Comparison of ENCODE assay signal across 10 cellular contexts in the genomic region with DNA sequence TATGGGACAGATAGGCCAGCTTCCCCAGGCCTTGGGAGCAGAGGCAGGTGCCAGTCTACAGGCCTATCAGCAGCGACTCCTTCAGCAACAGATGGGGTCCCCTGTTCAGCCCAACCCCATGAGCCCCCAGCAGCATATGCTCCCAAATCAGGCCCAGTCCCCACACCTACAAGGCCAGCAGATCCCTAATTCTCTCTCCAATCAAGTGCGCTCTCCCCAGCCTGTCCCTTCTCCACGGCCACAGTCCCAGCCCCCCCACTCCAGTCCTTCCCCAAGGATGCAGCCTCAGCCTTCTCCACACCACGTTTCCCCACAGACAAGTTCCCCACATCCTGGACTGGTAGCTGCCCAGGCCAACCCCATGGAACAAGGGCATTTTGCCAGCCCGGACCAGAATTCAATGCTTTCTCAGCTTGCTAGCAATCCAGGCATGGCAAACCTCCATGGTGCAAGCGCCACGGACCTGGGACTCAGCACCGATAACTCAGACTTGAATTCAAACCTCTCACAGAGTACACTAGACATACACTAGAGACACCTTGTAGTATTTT. TPM values are rescaled to one million over a fixed set of nuclear protein-coding genes. Genes with fewer than 3 reads are reported as not detected.
A peak's percentile ranks its signal among the peaks of the same experiment; 100 is the strongest.
DNase-seq lines count a peak whose midpoint lies in the region; ATAC-seq and TF ChIP-seq lines count a peak whose summit lies in the region.
"Had no signal": no experiment of that assay in that cellular context is flagged by ENCODE, and none has a peak within 500 bp of the region (broad histone marks: within the 10 kb centered on the region; RNA-seq: fewer than 3 reads in every experiment).

No MANE protein-coding gene starts in this region.

- DNase-seq in activated naive CD8-positive, alpha-beta T cell treated with anti-CD3 and anti-CD28 coated beads, Interleukin-2, amount 10 ng/mL, durations not matched to agents 7 days and 5 days = no peak
- peak; percentile 78 for DNase-seq in left ventricle myocardium superior
- no peak for DNase-seq in activated CD4-positive, CD25-positive, alpha-beta regulatory T cell (lab: John Stamatoyannopoulos, UW)
- no peak for DNase-seq in ureter (ENCODE audit: low spot score)
- DNase-seq: DMS79, NCI-H1048, NCI-H526 treated with DMSO at 0.1 percent for 48 hours had no signal

- no peak overlapping the region for H3K4me3 ChIP-seq in HEK293 (ENCODE audit: low read depth, low read length)
- no peak overlapping the region for H3K4me3 ChIP-seq in skeletal muscle tissue (ENCODE audit: low read length in 3 of 3)

- H3K4me3 Mint-ChIP-seq in activated naive CD8-positive, alpha-beta T cell treated with anti-CD3 and anti-CD28 coated beads, Interleukin-2, amount 10 ng/mL, durations not matched to agents 7 days and 5 days = no peak overlapping the region

- H3K4me1 Mint-ChIP-seq in activated naive CD8-positive, alpha-beta T cell treated with anti-CD3 and anti-CD28 coated beads, Interleukin-2, amount 10 ng/mL, durations not matched to agents 7 days and 5 days = peaks cover 19% of the 10 kb centered on the region

- H3K36me3 Mint-ChIP-seq in activated naive CD8-positive, alpha-beta T cell treated with anti-CD3 and anti-CD28 coated beads, Interleukin-2, amount 10 ng/mL, durations not matched to agents 7 days and 5 days = peaks cover 44% of the 10 kb centered on the region

- H3K9me3 Mint-ChIP-seq in activated naive CD8-positive, alpha-beta T cell treated with anti-CD3 and anti-CD28 coated beads, Interleukin-2, amount 10 ng/mL, durations not matched to agents 7 days and 5 days = no peaks in the 10 kb centered on the region

- H3K27me3 Mint-ChIP-seq in activated naive CD8-positive, alpha-beta T cell treated with anti-CD3 and anti-CD28 coated beads, Interleukin-2, amount 10 ng/mL, durations not matched to agents 7 days and 5 days = no peaks in the 10 kb centered on the region

- H3K36me3 ChIP-seq in HEK293 (ENCODE audit: control insufficient read depth in 2 of 2, insufficient read depth in 1 of 2, low read length in 2 of 2) (peaks cover 60 to 68% of the 10 kb centered on the region in 2 experiments), skeletal muscle tissue (ENCODE audit: control insufficient read depth in 3 of 3, insufficient read depth in 3 of 3, low read length in 3 of 3) (peaks cover 42 to 54% (median 53%) of the 10 kb centered on the region in 3 donors)

- H3K27ac ChIP-seq in HEK293 (ENCODE audit: extremely low read depth, low read depth, low read length) = no peak overlapping the region
- no peak overlapping the region for H3K27ac ChIP-seq in skeletal muscle tissue (ENCODE audit: low read depth, low read length)

- no peaks in the 10 kb centered on the region for H3K9me3 ChIP-seq in HEK293 (ENCODE audit: control insufficient read depth, insufficient read depth, low read depth, low read length)
- H3K9me3 ChIP-seq in skeletal muscle tissue (ENCODE audit: control insufficient read depth in 3 of 3, low read length in 3 of 3) = no peaks in the 10 kb centered on the region

- TF ChIP-seq CTCF in HEK293 (tag by site-specific recombination; IDR thresholded peaks at IDR 0.05) = no peak

- intact Hi-C loops in left ventricle myocardium superior (cut with micrococcal nuclease) = no loop called here

- peak overlapping the region in 2 of 3 donors; percentile 10 to 40 for H3K9ac ChIP-seq in skeletal muscle tissue (ENCODE audit: low read depth in 1 of 3, low read length in 3 of 3)

- no peaks in the 10 kb centered on the region for H3K27me3 ChIP-seq in skeletal muscle tissue (ENCODE audit: control insufficient read depth in 3 of 3, insufficient read depth in 3 of 3, low read length in 3 of 3)

- peaks cover 6% of the 10 kb centered on the region; the same call in 1 of the 2 replicates for H3K4me1 ChIP-seq in HEK293 (ENCODE audit: control insufficient read depth, insufficient read depth, low read length)
- peaks cover 27 to 38% (median 34%) of the 10 kb centered on the region in 3 donors for H3K4me1 ChIP-seq in skeletal muscle tissue (ENCODE audit: control insufficient read depth in 3 of 3, insufficient read depth in 3 of 3, low read length in 3 of 3)

- POLR2A ChIA-PET in HEK293 (lab: Yijun Ruan, JAX) = no interaction called here
- POLR2A ChIA-PET in activated naive CD8-positive, alpha-beta T cell treated with anti-CD3 and anti-CD28 coated beads, Interleukin-2, amount 10 ng/mL, durations not matched to agents 7 days and 5 days (lab: Charles Lee) = no interaction called here

- ATAC-seq in activated naive CD8-positive, alpha-beta T cell treated with anti-CD3 and anti-CD28 coated beads, Interleukin-2, amount 10 ng/mL, durations not matched to agents 7 days and 5 days (ENCODE audit: low read depth) = no peak
- ATAC-seq in left ventricle myocardium superior (peak; percentile 74), GM21576 (IDR thresholded peaks at IDR 0.05; ENCODE audit: unreplicated experiment) (no peak)

- peak overlapping the region; percentile 71 for H3K27ac Mint-ChIP-seq in activated naive CD8-positive, alpha-beta T cell treated with anti-CD3 and anti-CD28 coated beads, Interleukin-2, amount 10 ng/mL, durations not matched to agents 7 days and 5 days

- CTCF ChIA-PET in HEK293 (lab: Yijun Ruan, JAX) = no interaction called here

TF ChIP-seq in HEK293, 187 proteins besides CTCF, POLR2A, EP300 and RAD21:
- TF ChIP-seq ZNF223 (tag by site-specific recombination; IDR thresholded peaks at IDR 0.05) = no peak
- TF ChIP-seq, protein P1, sequence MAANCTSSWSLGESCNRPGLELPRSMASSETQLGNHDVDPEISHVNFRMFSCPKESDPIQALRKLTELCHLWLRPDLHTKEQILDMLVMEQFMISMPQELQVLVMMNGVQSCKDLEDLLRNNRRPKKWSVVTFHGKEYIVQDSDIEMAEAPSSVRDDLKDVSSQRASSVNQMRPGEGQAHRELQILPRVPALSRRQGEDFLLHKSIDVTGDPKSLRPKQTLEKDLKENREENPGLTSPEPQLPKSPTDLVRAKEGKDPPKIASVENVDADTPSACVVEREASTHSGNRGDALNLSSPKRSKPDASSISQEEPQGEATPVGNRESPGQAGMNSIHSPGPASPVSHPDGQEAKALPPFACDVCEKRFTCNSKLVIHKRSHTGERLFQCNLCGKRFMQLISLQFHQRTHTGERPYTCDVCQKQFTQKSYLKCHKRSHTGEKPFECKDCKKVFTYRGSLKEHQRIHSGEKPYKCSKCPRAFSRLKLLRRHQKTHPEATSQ (tag by site-specific recombination; IDR thresholded peaks at IDR 0.05) = peak; percentile 61; the same call in 1 of the 2 replicates

RNA-seq across cellular contexts. Expression of gene L3MBTL2, which starts 26.6 kb away (rescaled TPM):
- total RNA-seq in activated naive CD8-positive, alpha-beta T cell treated with anti-CD3 and anti-CD28 coated beads, Interleukin-2, amount 10 ng/mL, durations not matched to agents 7 days and 5 days = 10 to 100 TPM; 37.5 to 38.7 TPM
- total RNA-seq in left ventricle myocardium superior = 18.2 TPM
- 9.4 TPM for total RNA-seq in skeletal muscle tissue
- 37.9 TPM for total RNA-seq in ureter
